ENCODE assay signal across 20 cellular contexts in the genomic region with DNA sequence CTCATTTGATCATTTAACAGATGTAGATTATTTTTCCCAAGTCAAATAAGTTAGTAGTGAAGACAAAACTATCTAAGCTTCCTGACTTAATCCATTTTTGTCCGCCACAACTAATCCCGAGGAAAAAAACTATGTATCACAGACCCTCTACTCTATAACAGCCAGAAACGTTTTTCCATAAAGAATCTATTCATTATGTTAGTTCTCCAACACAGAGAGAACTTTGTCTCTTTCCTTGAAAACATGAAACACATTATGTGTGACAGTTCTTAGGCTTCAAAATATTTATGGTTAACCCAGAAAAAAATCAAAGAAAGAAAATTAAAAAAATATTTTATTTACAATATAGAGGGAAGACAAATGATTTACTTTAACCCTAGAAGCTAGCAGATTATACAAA.
DNase-seq lines count a peak whose midpoint lies in the region; ATAC-seq lines count a peak whose summit lies in the region.
"Had no signal": no experiment of that assay in that cellular context is flagged by ENCODE, and none has a peak within 500 bp of the region (broad histone marks: within the 10 kb centered on the region; RNA-seq: fewer than 3 reads in every experiment).

No MANE protein-coding gene starts in this region.

- no peak overlapping the region for H3K27ac Mint-ChIP-seq in stimulated activated naive B cell treated with anti-CD40 and anti-IgM and Interleukin-4, amounts not matched to agents 10 μg/mL and 1 μg/mL and 100 μg/mL, for 72 hours
- H3K27ac Mint-ChIP-seq: B cell; CD8-positive, alpha-beta T cell; HFFc6 had no signal

- no peaks in the 10 kb centered on the region for H3K27me3 Mint-ChIP-seq in stimulated activated naive B cell treated with anti-CD40 and anti-IgM and Interleukin-4, amounts not matched to agents 10 μg/mL and 1 μg/mL and 100 μg/mL, for 72 hours
- H3K27me3 Mint-ChIP-seq: B cell had no signal

- H3K4me1 Mint-ChIP-seq in stimulated activated naive B cell treated with anti-CD40 and anti-IgM and Interleukin-4, amounts not matched to agents 10 μg/mL and 1 μg/mL and 100 μg/mL, for 72 hours, result no peaks in the 10 kb centered on the region
- H3K4me1 Mint-ChIP-seq: B cell had no signal

- ATAC-seq in stimulated activated naive B cell treated with anti-CD40 and anti-IgM and Interleukin-4, amounts not matched to agents 10 μg/mL and 1 μg/mL and 100 μg/mL, for 72 hours (replicated peaks), result no peak
- no peak for ATAC-seq in HG03342 (IDR thresholded peaks at IDR 0.05; ENCODE audit: unreplicated experiment)
- ATAC-seq: CD8-positive, alpha-beta T cell; HCT116 had no signal

- no peak overlapping the region for H3K4me3 Mint-ChIP-seq in stimulated activated naive B cell treated with anti-CD40 and anti-IgM and Interleukin-4, amounts not matched to agents 10 μg/mL and 1 μg/mL and 100 μg/mL, for 72 hours
- H3K4me3 Mint-ChIP-seq: B cell; CD8-positive, alpha-beta T cell; HFFc6 had no signal

- DNase-seq in COLO829 (ENCODE audit: low spot score), result peak; percentile 85
- DNase-seq in RPMI7951 (ENCODE audit: low read depth), result peak; percentile 7
- DNase-seq in foreskin melanocyte, result peak; percentile 85
- peak; percentile 26 for DNase-seq in medulla oblongata (ENCODE audit: extremely low spot score)
- no peak for DNase-seq in retina
- no peak for DNase-seq in stimulated activated naive B cell treated with anti-CD40 and anti-IgM and Interleukin-4, amounts not matched to agents 10 μg/mL and 1 μg/mL and 100 μg/mL, for 72 hours
- DNase-seq in NK-92 (lab: John Stamatoyannopoulos, UW; ENCODE audit: unreplicated experiment), result no peak
- DNase-seq: CD8-positive, alpha-beta T cell; COR-L47; DMS 273 treated with DMSO at 0.1 percent for 48 hours; DMS53; DND-41; EL; GOT3; H7; HFFc6; IMR-90 had no signal

- peaks cover 0 to 1% of the 10 kb centered on the region in 2 donors for H3K9me3 Mint-ChIP-seq in stimulated activated naive B cell treated with anti-CD40 and anti-IgM and Interleukin-4, amounts not matched to agents 10 μg/mL and 1 μg/mL and 100 μg/mL, for 72 hours
- H3K9me3 Mint-ChIP-seq: CD8-positive, alpha-beta T cell; HFFc6 had no signal

- H3K36me3 Mint-ChIP-seq in stimulated activated naive B cell treated with anti-CD40 and anti-IgM and Interleukin-4, amounts not matched to agents 10 μg/mL and 1 μg/mL and 100 μg/mL, for 72 hours, result peaks cover 29 to 49% of the 10 kb centered on the region in 2 donors

Comparison
In these comparisons a context has a peak if more than half of its experiments do, and no peak if none do; other contexts are left out.
1. DNase-seq: peak in COLO829 (single experiment), RPMI7951 (single experiment), foreskin melanocyte (single experiment) and medulla oblongata (single experiment); none in retina (single experiment), stimulated activated naive B cell treated with anti-CD40 and anti-IgM and Interleukin-4, amounts not matched to agents 10 μg/mL and 1 μg/mL and 100 μg/mL, for 72 hours (single experiment) and NK-92 (single experiment).